In the genomic region with DNA sequence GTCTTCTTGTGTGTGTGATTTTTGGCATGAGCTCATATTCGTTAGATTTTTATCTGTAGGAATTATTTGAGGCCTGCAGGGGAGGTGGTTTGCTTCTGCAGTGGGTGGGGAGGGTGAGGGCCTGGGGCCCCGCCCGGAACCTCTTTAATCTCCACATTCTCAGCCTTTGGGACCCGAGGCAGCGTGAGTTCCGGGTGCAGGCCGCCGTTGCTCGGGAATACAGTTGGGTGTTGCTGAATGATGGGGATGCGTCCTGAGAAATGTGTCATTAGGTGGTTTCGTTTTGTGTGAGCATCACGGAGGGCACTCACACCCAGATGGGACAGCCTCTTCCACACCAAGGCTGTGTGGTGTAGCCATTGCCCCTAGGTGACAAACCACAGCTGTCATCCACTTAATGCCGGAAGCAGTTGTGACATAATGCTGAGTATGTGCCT, we compare ENCODE assay signal across 10 cellular contexts. TPM values are rescaled to one million over a fixed set of nuclear protein-coding genes. Genes with fewer than 3 reads are reported as not detected.
DNase-seq lines count a peak whose midpoint lies in the region; ATAC-seq, FAIRE-seq and TF ChIP-seq lines count a peak whose summit lies in the region.
"Had no signal": no experiment of that assay in that cellular context is flagged by ENCODE, and none has a peak within 500 bp of the region (broad histone marks: within the 10 kb centered on the region; RNA-seq: fewer than 3 reads in every experiment).

No MANE protein-coding gene starts in this region.

- H3K9me3 Mint-ChIP-seq in activated naive CD4-positive, alpha-beta T cell treated with anti-CD3 and anti-CD28 coated beads, Interleukin-2, amount 10 ng/mL, durations not matched to agents 7 days and 5 days, result peaks cover 3% of the 10 kb centered on the region
- H3K9me3 Mint-ChIP-seq in activated CD8-positive, alpha-beta T cell treated with anti-CD3 and anti-CD28 coated beads, Interleukin-2, amount 10 ng/mL, durations not matched to agents 7 days and 5 days (ENCODE audit: insufficient read depth), result no peaks in the 10 kb centered on the region
- H3K9me3 Mint-ChIP-seq in immature natural killer cell, result peaks cover 0 to 13% (median 2%) of the 10 kb centered on the region in 6 donors
- H3K9me3 Mint-ChIP-seq in stimulated activated naive CD8-positive, alpha-beta T cell treated with anti-CD3 and anti-CD28 coated beads, Interleukin-15, Interleukin-2, amounts not matched to agents 100 ng/mL and 50 ng/mL, for 24 hours, result no peaks in the 10 kb centered on the region

- H3K27me3 Mint-ChIP-seq in activated naive CD4-positive, alpha-beta T cell treated with anti-CD3 and anti-CD28 coated beads, Interleukin-2, amount 10 ng/mL, durations not matched to agents 7 days and 5 days, result peaks cover 4% of the 10 kb centered on the region
- no peaks in the 10 kb centered on the region for H3K27me3 Mint-ChIP-seq in activated CD8-positive, alpha-beta T cell treated with anti-CD3 and anti-CD28 coated beads, Interleukin-2, amount 10 ng/mL, durations not matched to agents 7 days and 5 days (ENCODE audit: low read depth)
- peaks cover 42 to 47% (median 43%) of the 10 kb centered on the region in 3 donors for H3K27me3 Mint-ChIP-seq in immature natural killer cell (ENCODE audit: low read depth in 3 of 3)
- H3K27me3 Mint-ChIP-seq in stimulated activated naive CD8-positive, alpha-beta T cell treated with anti-CD3 and anti-CD28 coated beads, Interleukin-15, Interleukin-2, amounts not matched to agents 100 ng/mL and 50 ng/mL, for 24 hours, result no peaks in the 10 kb centered on the region

- peak; percentile 27 for DNase-seq in activated naive CD4-positive, alpha-beta T cell treated with anti-CD3 and anti-CD28 coated beads, Interleukin-2, amount 10 ng/mL, durations not matched to agents 7 days and 5 days
- DNase-seq in activated naive CD4-positive, alpha-beta T cell treated with anti-CD3 and anti-CD28 coated beads, Interleukin-2, amount 50 U/mL, for 16 hours, result no peak
- DNase-seq in activated CD8-positive, alpha-beta T cell treated with anti-CD3 and anti-CD28 coated beads, Interleukin-2, amount 10 ng/mL, durations not matched to agents 7 days and 5 days, result peak; percentile 77
- peak; percentile 96 to 97 (median 97) for DNase-seq in immature natural killer cell
- DNase-seq in H54 (ENCODE audit: insufficient read length, low spot score), result no peak
- no peak for DNase-seq in SKM-1 treated with dmso at 0.1 percent for 144 hours (lab: John Stamatoyannopoulos, UW; ENCODE audit: unreplicated experiment)

- peak overlapping the region; percentile 38 for H3K27ac Mint-ChIP-seq in activated naive CD4-positive, alpha-beta T cell treated with anti-CD3 and anti-CD28 coated beads, Interleukin-2, amount 10 ng/mL, durations not matched to agents 7 days and 5 days
- H3K27ac Mint-ChIP-seq in activated CD8-positive, alpha-beta T cell treated with anti-CD3 and anti-CD28 coated beads, Interleukin-2, amount 10 ng/mL, durations not matched to agents 7 days and 5 days, result peak overlapping the region; percentile 87
- H3K27ac Mint-ChIP-seq in immature natural killer cell, result peak overlapping the region; percentile 97 to 100 (median 99)
- H3K27ac Mint-ChIP-seq in stimulated activated naive CD8-positive, alpha-beta T cell treated with anti-CD3 and anti-CD28 coated beads, Interleukin-15, Interleukin-2, amounts not matched to agents 100 ng/mL and 50 ng/mL, for 24 hours, result peak overlapping the region; percentile 71

- H3K4me1 Mint-ChIP-seq in activated naive CD4-positive, alpha-beta T cell treated with anti-CD3 and anti-CD28 coated beads, Interleukin-2, amount 10 ng/mL, durations not matched to agents 7 days and 5 days, result peaks cover 13% of the 10 kb centered on the region
- H3K4me1 Mint-ChIP-seq in activated CD8-positive, alpha-beta T cell treated with anti-CD3 and anti-CD28 coated beads, Interleukin-2, amount 10 ng/mL, durations not matched to agents 7 days and 5 days (ENCODE audit: low read depth), result peaks cover 25% of the 10 kb centered on the region
- peaks cover 38 to 44% of the 10 kb centered on the region in 2 donors for H3K4me1 Mint-ChIP-seq in immature natural killer cell
- peaks cover 24% of the 10 kb centered on the region for H3K4me1 Mint-ChIP-seq in stimulated activated naive CD8-positive, alpha-beta T cell treated with anti-CD3 and anti-CD28 coated beads, Interleukin-15, Interleukin-2, amounts not matched to agents 100 ng/mL and 50 ng/mL, for 24 hours (ENCODE audit: low read depth)

- no peak for TF ChIP-seq POLR2A in H54 (IDR thresholded peaks at IDR 0.05; ENCODE audit: low read depth, low read length)

- H3K4me3 Mint-ChIP-seq in activated naive CD4-positive, alpha-beta T cell treated with anti-CD3 and anti-CD28 coated beads, Interleukin-2, amount 10 ng/mL, durations not matched to agents 7 days and 5 days, result no peak overlapping the region
- peak overlapping the region; percentile 41 for H3K4me3 Mint-ChIP-seq in activated CD8-positive, alpha-beta T cell treated with anti-CD3 and anti-CD28 coated beads, Interleukin-2, amount 10 ng/mL, durations not matched to agents 7 days and 5 days
- H3K4me3 Mint-ChIP-seq in immature natural killer cell, result peak overlapping the region; percentile 84 to 93 (median 87)
- H3K4me3 Mint-ChIP-seq in stimulated activated naive CD8-positive, alpha-beta T cell treated with anti-CD3 and anti-CD28 coated beads, Interleukin-15, Interleukin-2, amounts not matched to agents 100 ng/mL and 50 ng/mL, for 24 hours, result peak overlapping the region; percentile 46

- peak; percentile 69 for ATAC-seq in activated CD8-positive, alpha-beta T cell treated with anti-CD3 and anti-CD28 coated beads, Interleukin-2, amount 10 ng/mL, durations not matched to agents 7 days and 5 days
- ATAC-seq in GM19328 (IDR thresholded peaks at IDR 0.05; ENCODE audit: unreplicated experiment), result no peak

- no peak for FAIRE-seq in H54 (lab: Jason Lieb, UNC)

- CTCF ChIA-PET in activated naive CD4-positive, alpha-beta T cell treated with anti-CD3 and anti-CD28 coated beads, Interleukin-2, amount 10 ng/mL, durations not matched to agents 7 days and 5 days (lab: Charles Lee), result no interaction called here
- CTCF ChIA-PET in activated CD8-positive, alpha-beta T cell treated with anti-CD3 and anti-CD28 coated beads, Interleukin-2, amount 10 ng/mL, durations not matched to agents 7 days and 5 days (lab: Charles Lee), result interaction anchor here (0.6 to 1.7 kb wide), 6 partner anchors 22 to 116 kb away, joined by 3 to 4 read pairs (median 3); no protein-coding TSS in a partner anchor

- peaks cover 10% of the 10 kb centered on the region for H3K36me3 Mint-ChIP-seq in activated naive CD4-positive, alpha-beta T cell treated with anti-CD3 and anti-CD28 coated beads, Interleukin-2, amount 10 ng/mL, durations not matched to agents 7 days and 5 days
- H3K36me3 Mint-ChIP-seq in activated CD8-positive, alpha-beta T cell treated with anti-CD3 and anti-CD28 coated beads, Interleukin-2, amount 10 ng/mL, durations not matched to agents 7 days and 5 days (ENCODE audit: low read depth), result peaks cover 21% of the 10 kb centered on the region
- peaks cover 19 to 28% (median 23%) of the 10 kb centered on the region in 3 donors for H3K36me3 Mint-ChIP-seq in immature natural killer cell
- H3K36me3 Mint-ChIP-seq in stimulated activated naive CD8-positive, alpha-beta T cell treated with anti-CD3 and anti-CD28 coated beads, Interleukin-15, Interleukin-2, amounts not matched to agents 100 ng/mL and 50 ng/mL, for 24 hours (ENCODE audit: low read depth), result peaks cover 32% of the 10 kb centered on the region

- POLR2A ChIA-PET in activated CD8-positive, alpha-beta T cell treated with anti-CD3 and anti-CD28 coated beads, Interleukin-2, amount 10 ng/mL, durations not matched to agents 7 days and 5 days (lab: Charles Lee), result interaction anchor here (0.6 to 1.0 kb wide), 6 partner anchors 12 to 104 kb away, joined by 3 to 5 read pairs (median 4); no protein-coding TSS in a partner anchor

RNA-seq across cellular contexts. Expression of a gene that starts 13.7 kb away (rescaled TPM):
- under 1 TPM; 0.34 TPM for total RNA-seq in activated CD8-positive, alpha-beta T cell treated with anti-CD3 and anti-CD28 coated beads, Interleukin-2, amount 10 ng/mL, durations not matched to agents 7 days and 5 days
- polyA plus RNA-seq in immature natural killer cell, result not detected
- total RNA-seq: LHCN-M2, pulmonary artery endothelial cell had no signal

RNA-seq across cellular contexts. Expression of a gene that starts 28.5 kb away (rescaled TPM):
- 10 to 100 TPM; 26.3 to 28.0 TPM for total RNA-seq in activated CD8-positive, alpha-beta T cell treated with anti-CD3 and anti-CD28 coated beads, Interleukin-2, amount 10 ng/mL, durations not matched to agents 7 days and 5 days
- polyA plus RNA-seq in immature natural killer cell, result 1 to 10 TPM in 2 of 3 donors, under 1 TPM in 1; 0.49 to 2.9 (median 1.5) TPM

RNA-seq across cellular contexts. Expression of a gene that starts 46.0 kb away (rescaled TPM):
- total RNA-seq in activated CD8-positive, alpha-beta T cell treated with anti-CD3 and anti-CD28 coated beads, Interleukin-2, amount 10 ng/mL, durations not matched to agents 7 days and 5 days, result under 1 TPM; 0.31 to 0.45 TPM
- polyA plus RNA-seq in immature natural killer cell, result not detected
- total RNA-seq: LHCN-M2, pulmonary artery endothelial cell had no signal

Comparison
In these comparisons a context has a peak if more than half of its experiments do, and no peak if none do; other contexts are left out.
1. DNase-seq: peak in activated naive CD4-positive, alpha-beta T cell treated with anti-CD3 and anti-CD28 coated beads, Interleukin-2, amount 10 ng/mL, durations not matched to agents 7 days and 5 days (single experiment), activated CD8-positive, alpha-beta T cell treated with anti-CD3 and anti-CD28 coated beads, Interleukin-2, amount 10 ng/mL, durations not matched to agents 7 days and 5 days (single experiment) and immature natural killer cell (3 of 3); none in activated naive CD4-positive, alpha-beta T cell treated with anti-CD3 and anti-CD28 coated beads, Interleukin-2, amount 50 U/mL, for 16 hours (single experiment), H54 (single experiment) and SKM-1 treated with dmso at 0.1 percent for 144 hours (single experiment).
2. H3K27ac Mint-ChIP-seq: peak in every context shown above with its lines; median percentile 99 in immature natural killer cell; 87 in activated CD8-positive, alpha-beta T cell treated with anti-CD3 and anti-CD28 coated beads, Interleukin-2, amount 10 ng/mL, durations not matched to agents 7 days and 5 days; 71 in stimulated activated naive CD8-positive, alpha-beta T cell treated with anti-CD3 and anti-CD28 coated beads, Interleukin-15, Interleukin-2, amounts not matched to agents 100 ng/mL and 50 ng/mL, for 24 hours; 38 in activated naive CD4-positive, alpha-beta T cell treated with anti-CD3 and anti-CD28 coated beads, Interleukin-2, amount 10 ng/mL, durations not matched to agents 7 days and 5 days.